Comparison of ENCODE assay signal across 18 cellular contexts in genomic region chr12:126907900-126908764, GRCh38.
"Had no signal": no experiment of that assay in that cellular context is flagged by ENCODE, and none has a peak within 500 bp of the region (broad histone marks: within the 10 kb centered on the region; RNA-seq: fewer than 3 reads in every experiment).

No MANE protein-coding gene starts in this region.

- H3K4me3 Mint-ChIP-seq: activated naive CD8-positive, alpha-beta T cell; activated T-cell treated with anti-CD3 and anti-CD28 coated beads, Interleukin-2, amount 50 U/mL, for 72 hours; dendritic cell treated with granulocyte-macrophage colony-stimulating factor and Interleukin-4, amounts not matched to agents 40 ng/mL and 50 ng/mL, for 4 days; naive thymus-derived CD4-positive, alpha-beta T cell; T-cell had no signal

- H3K27me3 Mint-ChIP-seq: dendritic cell treated with granulocyte-macrophage colony-stimulating factor and Interleukin-4, amounts not matched to agents 40 ng/mL and 50 ng/mL, for 4 days had no signal

- H3K4me3 ChIP-seq: esophagus squamous epithelium, tibial artery had no signal

- H3K4me1 Mint-ChIP-seq: naive thymus-derived CD4-positive, alpha-beta T cell; T-cell had no signal

- H3K27ac Mint-ChIP-seq: activated naive CD8-positive, alpha-beta T cell; activated T-cell treated with anti-CD3 and anti-CD28 coated beads, Interleukin-2, amount 50 U/mL, for 72 hours; dendritic cell treated with granulocyte-macrophage colony-stimulating factor and Interleukin-4, amounts not matched to agents 40 ng/mL and 50 ng/mL, for 4 days; naive thymus-derived CD4-positive, alpha-beta T cell; T-cell had no signal

- H3K79me2 ChIP-seq: parathyroid adenoma had no signal

- ATAC-seq: activated CD4-positive, CD25-positive, alpha-beta regulatory T cell treated with anti-CD3 and anti-CD28 coated beads, Interleukin-2, amount 50 U/mL, for 24 hours; naive thymus-derived CD4-positive, alpha-beta T cell; sciatic nerve; stimulated activated naive CD8-positive, alpha-beta T cell treated with anti-CD3 and anti-CD28 coated beads, Interleukin-15, Interleukin-2, amounts not matched to agents 100 U/mL and 50 U/mL, for 24 hours; T-cell had no signal

- H3K4me1 ChIP-seq: esophagus squamous epithelium, parathyroid adenoma, tibial artery had no signal

- H3K9ac ChIP-seq: parathyroid adenoma had no signal

- H3K36me3 Mint-ChIP-seq: activated naive CD8-positive, alpha-beta T cell; naive thymus-derived CD4-positive, alpha-beta T cell; T-cell had no signal

- H3K27ac ChIP-seq: esophagus squamous epithelium, neutrophil, parathyroid adenoma, tibial artery had no signal

- H3K27me3 ChIP-seq: neutrophil had no signal

- DNase-seq: activated CD8-positive, alpha-beta memory T cell treated with anti-CD3 and anti-CD28 coated beads, Interleukin-2, amount 50 U/mL, for 4 hours; activated gamma-delta T cell treated with Interleukin-2 at 50 U/mL for 16 hours; effector CD8-positive, alpha-beta T cell; esophagus squamous epithelium; left cardiac atrium; mesenchymal stem cell; naive thymus-derived CD4-positive, alpha-beta T cell; stimulated activated naive CD8-positive, alpha-beta T cell treated with anti-CD3 and anti-CD28 coated beads, Interleukin-15, Interleukin-2, amounts not matched to agents 100 U/mL and 50 U/mL, for 24 hours; substantia nigra; T-cell; tibial artery had no signal

- H3K9me3 ChIP-seq: esophagus squamous epithelium, neutrophil, tibial artery had no signal

- H3K36me3 ChIP-seq: esophagus squamous epithelium, neutrophil, tibial artery had no signal

- H2AFZ ChIP-seq: parathyroid adenoma had no signal
